In the genomic region with DNA sequence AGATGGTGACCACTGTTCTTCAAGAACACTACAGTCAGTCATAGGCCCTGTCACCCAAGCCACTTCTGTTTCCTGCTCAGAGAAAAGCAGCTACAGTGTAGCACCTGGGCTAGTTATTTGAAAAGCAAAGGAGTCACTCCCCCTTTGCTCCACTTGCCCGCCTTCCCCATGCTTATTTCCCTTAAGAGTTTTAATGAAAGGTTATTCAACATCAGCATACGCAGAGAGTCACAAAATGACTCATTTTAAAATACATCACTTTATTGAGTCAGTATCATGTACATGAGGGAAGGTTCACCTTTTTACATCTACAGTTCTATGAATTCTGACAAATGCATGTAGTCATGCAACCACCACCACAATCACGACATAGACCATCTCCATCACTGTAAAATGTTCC, we compare ENCODE assay signal across 29 cellular contexts.
DNase-seq lines count a peak whose midpoint lies in the region; ATAC-seq and TF ChIP-seq lines count a peak whose summit lies in the region.
"Had no signal": no experiment of that assay in that cellular context is flagged by ENCODE, and none has a peak within 500 bp of the region (broad histone marks: within the 10 kb centered on the region; RNA-seq: fewer than 3 reads in every experiment).

No MANE protein-coding gene starts in this region.

- intact Hi-C loops in activated CD4-positive, alpha-beta T cell treated with anti-CD3 and anti-CD28 coated beads for 36 hours (cut with DNase I, micrococcal nuclease), result loop anchor here (1.0 to 5.0 kb wide), 4 partner anchors 24 to 114 kb away; no protein-coding TSS in a partner anchor
- intact Hi-C loops in activated T-helper 2 cell treated with anti-CD3 and anti-CD28 coated beads, Interferon-gamma antibody, Interleukin-2, Interleukin-4, amounts not matched to agents 10 μg/mL and 5 μg/mL and 100 μg/mL, durations not matched to agents 14 hours and 24 hours and 36 hours (cut with micrococcal nuclease), result loop anchor here (1.0 to 2.0 kb wide), 3 partner anchors 24 to 50 kb away; no protein-coding TSS in a partner anchor
- intact Hi-C loops in Caco-2 (cut with micrococcal nuclease; ENCODE audit: unreplicated experiment), result no loop called here

- POLR2A ChIA-PET in activated CD4-positive, alpha-beta T cell treated with anti-CD3 and anti-CD28 coated beads for 36 hours (lab: Charles Lee), result no interaction called here
- POLR2A ChIA-PET in Caco-2 (lab: Charles Lee), result no interaction called here

- ATAC-seq in activated CD4-positive, alpha-beta T cell treated with anti-CD3 and anti-CD28 coated beads for 36 hours, result peak; percentile 90
- ATAC-seq: A549; CD8-positive, alpha-beta T cell; gastroesophageal sphincter; HepG2; left colon; pancreas; T-helper 17 cell had no signal

- no TSS peak for BruUV-seq in Caco-2 (replicated peaks; lab: Mats Ljungman, UMichigan)

- H3K27ac Mint-ChIP-seq in activated CD4-positive, alpha-beta T cell treated with anti-CD3 and anti-CD28 coated beads for 36 hours, result peak overlapping the region; percentile 52
- peak overlapping the region; percentile 61 for H3K27ac Mint-ChIP-seq in activated T-helper 2 cell treated with anti-CD3 and anti-CD28 coated beads, Interferon-gamma antibody, Interleukin-2, Interleukin-4, amounts not matched to agents 10 μg/mL and 5 μg/mL and 100 μg/mL, durations not matched to agents 14 hours and 24 hours and 36 hours
- H3K27ac Mint-ChIP-seq in Caco-2 (ENCODE audit: unreplicated experiment), result no peak overlapping the region
- H3K27ac Mint-ChIP-seq: activated naive CD4-positive, alpha-beta T cell treated with anti-CD3 and anti-CD28 coated beads, Interleukin-2, amount 50 U/mL, for 24 hours; CD8-positive, alpha-beta T cell; immature natural killer cell; T-helper 17 cell had no signal

- TF ChIP-seq CTCF in Caco-2 (IDR thresholded peaks at IDR 0.05; ENCODE audit: insufficient read depth in 1 of 2, low read depth in 1 of 2, low read length in 1 of 2, severe bottlenecking in 1 of 2, unreplicated experiment in 1 of 2), result no peak

- H3K4me1 ChIP-seq in Caco-2, result no peaks in the 10 kb centered on the region
- H3K4me1 ChIP-seq: gastroesophageal sphincter, pancreas, testis had no signal

- no peaks in the 10 kb centered on the region for H3K27me3 ChIP-seq in Caco-2 (replicated peaks; ENCODE audit: control insufficient read depth, insufficient read depth, low read length)
- H3K27me3 ChIP-seq: pancreas, testis had no signal

- H3K9me3 Mint-ChIP-seq in activated CD4-positive, alpha-beta T cell treated with anti-CD3 and anti-CD28 coated beads for 36 hours (ENCODE audit: low read depth), result no peaks in the 10 kb centered on the region
- H3K9me3 Mint-ChIP-seq in activated T-helper 2 cell treated with anti-CD3 and anti-CD28 coated beads, Interferon-gamma antibody, Interleukin-2, Interleukin-4, amounts not matched to agents 10 μg/mL and 5 μg/mL and 100 μg/mL, durations not matched to agents 14 hours and 24 hours and 36 hours, result no peaks in the 10 kb centered on the region
- H3K9me3 Mint-ChIP-seq in Caco-2 (ENCODE audit: unreplicated experiment), result peaks cover under 1% of the 10 kb centered on the region
- H3K9me3 Mint-ChIP-seq: activated naive CD4-positive, alpha-beta T cell treated with anti-CD3 and anti-CD28 coated beads, Interleukin-2, amount 50 U/mL, for 24 hours; CD8-positive, alpha-beta T cell; central memory CD8-positive, alpha-beta T cell; immature natural killer cell; neural crest cell had no signal

- H3K9me3 ChIP-seq in Caco-2, result no peaks in the 10 kb centered on the region
- H3K9me3 ChIP-seq: A549, gastroesophageal sphincter, pancreas, testis had no signal

- H3K4me3 ChIP-seq in Caco-2 (ENCODE audit: low read depth, low read length), result no peak overlapping the region
- H3K4me3 ChIP-seq: A549, gastroesophageal sphincter, pancreas, SK-N-MC, testis had no signal

- peaks cover 4% of the 10 kb centered on the region for H3K27me3 Mint-ChIP-seq in activated CD4-positive, alpha-beta T cell treated with anti-CD3 and anti-CD28 coated beads for 36 hours
- no peaks in the 10 kb centered on the region for H3K27me3 Mint-ChIP-seq in activated T-helper 2 cell treated with anti-CD3 and anti-CD28 coated beads, Interferon-gamma antibody, Interleukin-2, Interleukin-4, amounts not matched to agents 10 μg/mL and 5 μg/mL and 100 μg/mL, durations not matched to agents 14 hours and 24 hours and 36 hours (ENCODE audit: low read depth)
- no peaks in the 10 kb centered on the region for H3K27me3 Mint-ChIP-seq in Caco-2 (ENCODE audit: insufficient read depth, unreplicated experiment)
- H3K27me3 Mint-ChIP-seq: activated naive CD4-positive, alpha-beta T cell treated with anti-CD3 and anti-CD28 coated beads, Interleukin-2, amount 50 U/mL, for 24 hours had no signal

- H3K36me3 ChIP-seq in Caco-2 (ENCODE audit: control insufficient read depth, insufficient read depth, low read length), result no peaks in the 10 kb centered on the region
- H3K36me3 ChIP-seq: gastroesophageal sphincter, pancreas had no signal

- H3K4me3 Mint-ChIP-seq in activated CD4-positive, alpha-beta T cell treated with anti-CD3 and anti-CD28 coated beads for 36 hours, result no peak overlapping the region
- no peak overlapping the region for H3K4me3 Mint-ChIP-seq in activated T-helper 2 cell treated with anti-CD3 and anti-CD28 coated beads, Interferon-gamma antibody, Interleukin-2, Interleukin-4, amounts not matched to agents 10 μg/mL and 5 μg/mL and 100 μg/mL, durations not matched to agents 14 hours and 24 hours and 36 hours (ENCODE audit: low read depth)
- no peak overlapping the region for H3K4me3 Mint-ChIP-seq in Caco-2 (ENCODE audit: unreplicated experiment)
- H3K4me3 Mint-ChIP-seq: activated naive CD4-positive, alpha-beta T cell treated with anti-CD3 and anti-CD28 coated beads, Interleukin-2, amount 50 U/mL, for 24 hours; CD8-positive, alpha-beta T cell; central memory CD8-positive, alpha-beta T cell; immature natural killer cell; neural crest cell; T-helper 17 cell had no signal

- CTCF ChIA-PET in activated CD4-positive, alpha-beta T cell treated with anti-CD3 and anti-CD28 coated beads for 36 hours (lab: Charles Lee), result interaction anchor here (1.3 to 1.8 kb wide), 2 partner anchors 24 to 25 kb away, joined by 3 to 9 read pairs; no protein-coding TSS in a partner anchor
- CTCF ChIA-PET in Caco-2 (lab: Charles Lee), result no interaction called here

- H3K4me1 Mint-ChIP-seq in activated CD4-positive, alpha-beta T cell treated with anti-CD3 and anti-CD28 coated beads for 36 hours, result peaks cover 32% of the 10 kb centered on the region
- H3K4me1 Mint-ChIP-seq in activated T-helper 2 cell treated with anti-CD3 and anti-CD28 coated beads, Interferon-gamma antibody, Interleukin-2, Interleukin-4, amounts not matched to agents 10 μg/mL and 5 μg/mL and 100 μg/mL, durations not matched to agents 14 hours and 24 hours and 36 hours (ENCODE audit: low read depth), result peaks cover 52% of the 10 kb centered on the region
- H3K4me1 Mint-ChIP-seq in Caco-2 (ENCODE audit: low read depth, unreplicated experiment), result no peaks in the 10 kb centered on the region
- H3K4me1 Mint-ChIP-seq: activated naive CD4-positive, alpha-beta T cell treated with anti-CD3 and anti-CD28 coated beads, Interleukin-2, amount 50 U/mL, for 24 hours; central memory CD8-positive, alpha-beta T cell; neural crest cell had no signal

- DNase-seq in activated CD4-positive, alpha-beta T cell treated with anti-CD3 and anti-CD28 coated beads for 36 hours, result peak; percentile 54
- no peak for DNase-seq in activated CD4-positive, alpha-beta T cell treated with anti-CD3 and anti-CD28 coated beads, Interleukin-2, amount 50 U/mL, for 1 hour
- DNase-seq in stimulated activated CD4-positive, alpha-beta T cell treated with anti-CD3 and anti-CD28 coated beads, Interleukin-15, amount 100 ng/mL, for 24 hours, result peak; percentile 20
- no peak for DNase-seq in stimulated activated CD4-positive, alpha-beta T cell treated with anti-CD3 and anti-CD28 coated beads, Interleukin-4, amount 100 ng/mL, for 1 hour
- DNase-seq in activated T-helper 2 cell treated with anti-CD3 and anti-CD28 coated beads, Interferon-gamma antibody, Interleukin-2, Interleukin-4, amounts not matched to agents 10 μg/mL and 5 μg/mL and 100 μg/mL, durations not matched to agents 14 hours and 24 hours and 36 hours (ENCODE audit: low spot score), result no peak
- DNase-seq in COLO668 (lab: John Stamatoyannopoulos, UW; ENCODE audit: unreplicated experiment) (no peak), amygdala (lab: John Stamatoyannopoulos, UW) (no peak), Caco-2 (no peak)
- DNase-seq: activated CD4-positive, alpha-beta T cell treated with anti-CD3 and anti-CD28 coated beads for 4 hours; CD8-positive, alpha-beta T cell; hypothalamus; immature natural killer cell; Karpas-422; left colon; NCI-H1436 treated with DMSO at 0.1 percent for 48 hours; NCI-H2107; NCI-H774; pancreas; small intestine; stimulated activated CD4-positive, alpha-beta T cell treated with anti-CD3 and anti-CD28 coated beads, Interleukin-2, amount 100 ng/mL, for 24 hours; T-helper 17 cell; testis had no signal

- H3K36me3 Mint-ChIP-seq in activated CD4-positive, alpha-beta T cell treated with anti-CD3 and anti-CD28 coated beads for 36 hours (ENCODE audit: low read depth), result no peaks in the 10 kb centered on the region
- H3K36me3 Mint-ChIP-seq in activated T-helper 2 cell treated with anti-CD3 and anti-CD28 coated beads, Interferon-gamma antibody, Interleukin-2, Interleukin-4, amounts not matched to agents 10 μg/mL and 5 μg/mL and 100 μg/mL, durations not matched to agents 14 hours and 24 hours and 36 hours (ENCODE audit: low read depth), result no peaks in the 10 kb centered on the region
- H3K36me3 Mint-ChIP-seq in Caco-2 (ENCODE audit: insufficient read depth, unreplicated experiment), result no peaks in the 10 kb centered on the region
- H3K36me3 Mint-ChIP-seq: activated naive CD4-positive, alpha-beta T cell treated with anti-CD3 and anti-CD28 coated beads, Interleukin-2, amount 50 U/mL, for 24 hours; CD8-positive, alpha-beta T cell; immature natural killer cell had no signal

Comparison
In these comparisons a context has a peak if more than half of its experiments do, and no peak if none do; other contexts are left out.
1. DNase-seq: peak in activated CD4-positive, alpha-beta T cell treated with anti-CD3 and anti-CD28 coated beads for 36 hours (single experiment) and stimulated activated CD4-positive, alpha-beta T cell treated with anti-CD3 and anti-CD28 coated beads, Interleukin-15, amount 100 ng/mL, for 24 hours (single experiment); none in activated CD4-positive, alpha-beta T cell treated with anti-CD3 and anti-CD28 coated beads, Interleukin-2, amount 50 U/mL, for 1 hour (single experiment), stimulated activated CD4-positive, alpha-beta T cell treated with anti-CD3 and anti-CD28 coated beads, Interleukin-4, amount 100 ng/mL, for 1 hour (single experiment), activated T-helper 2 cell treated with anti-CD3 and anti-CD28 coated beads, Interferon-gamma antibody, Interleukin-2, Interleukin-4, amounts not matched to agents 10 μg/mL and 5 μg/mL and 100 μg/mL, durations not matched to agents 14 hours and 24 hours and 36 hours (single experiment), COLO668 (single experiment), amygdala (0 of 56) and Caco-2 (0 of 2).